In the genomic region with DNA sequence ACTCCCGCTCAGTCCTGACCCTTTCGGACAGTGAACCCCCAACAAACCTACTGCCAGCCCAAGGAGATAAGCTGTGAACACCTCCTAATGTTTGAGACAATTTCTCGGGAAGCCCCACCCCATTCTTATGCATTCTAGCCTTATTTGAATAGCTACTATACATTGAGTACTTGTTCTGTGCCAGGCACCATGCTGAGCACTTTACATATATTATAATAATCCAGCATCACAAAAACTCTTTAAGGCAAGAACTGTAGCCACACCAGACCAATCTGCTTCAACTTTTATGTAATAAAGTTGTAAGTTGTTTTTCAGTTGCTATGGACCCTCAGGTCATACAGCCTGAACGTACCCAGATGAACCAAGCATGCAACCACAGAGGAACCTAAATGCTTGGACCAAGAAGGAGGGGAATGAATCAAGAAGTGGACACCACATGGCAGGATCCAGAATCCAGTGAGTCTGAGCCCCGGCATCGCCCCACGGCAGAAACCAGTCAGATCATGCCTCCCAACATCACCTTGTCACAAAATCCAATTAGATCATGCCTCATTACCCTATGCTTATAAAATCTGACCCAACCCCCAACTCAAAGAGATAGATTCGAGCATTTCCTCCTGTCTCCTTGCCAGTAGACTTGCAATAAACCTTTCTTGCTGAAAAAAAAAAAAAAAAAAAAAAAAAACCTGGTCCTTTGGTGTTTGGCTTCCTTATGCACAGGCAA, we compare ENCODE assay signal across 3 cellular contexts.
TF ChIP-seq lines count a peak whose summit lies in the region.

No MANE protein-coding gene starts in this region.

TF ChIP-seq in IMR-90, 13 proteins besides CTCF, POLR2A, EP300 and RAD21:
- TF ChIP-seq BHLHE40 (IDR thresholded peaks at IDR 0.05; ENCODE audit: low read depth, low read length) = no peak
- no peak for TF ChIP-seq NFE2L2 (IDR thresholded peaks at IDR 0.05; ENCODE audit: low read depth, low read length)
- no peak for TF ChIP-seq RFX5 (IDR thresholded peaks at IDR 0.05; ENCODE audit: low read depth, low read length)
- TF ChIP-seq RCOR1 (IDR thresholded peaks at IDR 0.05; ENCODE audit: insufficient replicate concordance, low read length) = no peak
- no peak for TF ChIP-seq MAZ (IDR thresholded peaks at IDR 0.05; ENCODE audit: borderline replicate concordance, low read depth, low read length)
- TF ChIP-seq FOS (IDR thresholded peaks at IDR 0.05; ENCODE audit: low read depth, low read length) = no peak
- no peak for TF ChIP-seq CHD1 (IDR thresholded peaks at IDR 0.05; ENCODE audit: low read depth, low read length)
- TF ChIP-seq, protein P1, sequence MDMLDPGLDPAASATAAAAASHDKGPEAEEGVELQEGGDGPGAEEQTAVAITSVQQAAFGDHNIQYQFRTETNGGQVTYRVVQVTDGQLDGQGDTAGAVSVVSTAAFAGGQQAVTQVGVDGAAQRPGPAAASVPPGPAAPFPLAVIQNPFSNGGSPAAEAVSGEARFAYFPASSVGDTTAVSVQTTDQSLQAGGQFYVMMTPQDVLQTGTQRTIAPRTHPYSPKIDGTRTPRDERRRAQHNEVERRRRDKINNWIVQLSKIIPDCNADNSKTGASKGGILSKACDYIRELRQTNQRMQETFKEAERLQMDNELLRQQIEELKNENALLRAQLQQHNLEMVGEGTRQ (IDR thresholded peaks at IDR 0.05; ENCODE audit: low read depth, low read length) = no peak
- TF ChIP-seq MAFK (IDR thresholded peaks at IDR 0.05; ENCODE audit: low read depth, low read length) = no peak
- TF ChIP-seq MXI1 (IDR thresholded peaks at IDR 0.05; ENCODE audit: borderline replicate concordance, low read depth, low read length) = no peak
- no peak for TF ChIP-seq CEBPB (IDR thresholded peaks at IDR 0.05; ENCODE audit: low read depth, low read length)
- no peak for TF ChIP-seq ELK1 (IDR thresholded peaks at IDR 0.05; ENCODE audit: borderline replicate concordance, low read depth, low read length)

TF ChIP-seq in H1, 55 proteins besides CTCF, POLR2A, EP300 and RAD21:
- TF ChIP-seq POU5F1 (IDR thresholded peaks at IDR 0.05; ENCODE audit: low read depth, low read length) = peak; percentile 59; the same call in 1 of the 2 replicates
- no peak for TF ChIP-seq EZH2 (IDR thresholded peaks at IDR 0.05; ENCODE audit: low read depth, low read length, severe bottlenecking)

TF ChIP-seq in SK-N-SH, 30 proteins besides CTCF, POLR2A, EP300 and RAD21:
- TF ChIP-seq, protein P2, sequence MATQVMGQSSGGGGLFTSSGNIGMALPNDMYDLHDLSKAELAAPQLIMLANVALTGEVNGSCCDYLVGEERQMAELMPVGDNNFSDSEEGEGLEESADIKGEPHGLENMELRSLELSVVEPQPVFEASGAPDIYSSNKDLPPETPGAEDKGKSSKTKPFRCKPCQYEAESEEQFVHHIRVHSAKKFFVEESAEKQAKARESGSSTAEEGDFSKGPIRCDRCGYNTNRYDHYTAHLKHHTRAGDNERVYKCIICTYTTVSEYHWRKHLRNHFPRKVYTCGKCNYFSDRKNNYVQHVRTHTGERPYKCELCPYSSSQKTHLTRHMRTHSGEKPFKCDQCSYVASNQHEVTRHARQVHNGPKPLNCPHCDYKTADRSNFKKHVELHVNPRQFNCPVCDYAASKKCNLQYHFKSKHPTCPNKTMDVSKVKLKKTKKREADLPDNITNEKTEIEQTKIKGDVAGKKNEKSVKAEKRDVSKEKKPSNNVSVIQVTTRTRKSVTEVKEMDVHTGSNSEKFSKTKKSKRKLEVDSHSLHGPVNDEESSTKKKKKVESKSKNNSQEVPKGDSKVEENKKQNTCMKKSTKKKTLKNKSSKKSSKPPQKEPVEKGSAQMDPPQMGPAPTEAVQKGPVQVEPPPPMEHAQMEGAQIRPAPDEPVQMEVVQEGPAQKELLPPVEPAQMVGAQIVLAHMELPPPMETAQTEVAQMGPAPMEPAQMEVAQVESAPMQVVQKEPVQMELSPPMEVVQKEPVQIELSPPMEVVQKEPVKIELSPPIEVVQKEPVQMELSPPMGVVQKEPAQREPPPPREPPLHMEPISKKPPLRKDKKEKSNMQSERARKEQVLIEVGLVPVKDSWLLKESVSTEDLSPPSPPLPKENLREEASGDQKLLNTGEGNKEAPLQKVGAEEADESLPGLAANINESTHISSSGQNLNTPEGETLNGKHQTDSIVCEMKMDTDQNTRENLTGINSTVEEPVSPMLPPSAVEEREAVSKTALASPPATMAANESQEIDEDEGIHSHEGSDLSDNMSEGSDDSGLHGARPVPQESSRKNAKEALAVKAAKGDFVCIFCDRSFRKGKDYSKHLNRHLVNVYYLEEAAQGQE (IDR thresholded peaks at IDR 0.05; ENCODE audit: low read depth, low read length) = no peak
- TF ChIP-seq YY1 (IDR thresholded peaks at IDR 0.05; ENCODE audit: low read depth) (no peak), RFX5 (IDR thresholded peaks at IDR 0.05; ENCODE audit: low read length) (no peak), GABPA (IDR thresholded peaks at IDR 0.05; ENCODE audit: low read depth) (no peak), TCF12 (IDR thresholded peaks at IDR 0.05) (no peak), NRF1 (IDR thresholded peaks at IDR 0.05; ENCODE audit: low read depth, low read length) (no peak), POLR2AphosphoS5 (IDR thresholded peaks at IDR 0.05; ENCODE audit: low read depth, low read length) (no peak), FOXJ3 (CRISPR knock-in tag; IDR thresholded peaks at IDR 0.05) (no peak), MEF2A (IDR thresholded peaks at IDR 0.05; ENCODE audit: borderline replicate concordance, low read depth) (no peak), TAF1 (IDR thresholded peaks at IDR 0.05; ENCODE audit: borderline replicate concordance, low read depth, low read length) (no peak), FOXM1 (IDR thresholded peaks at IDR 0.05; ENCODE audit: low read depth) (no peak), TEAD4 (IDR thresholded peaks at IDR 0.05; ENCODE audit: borderline replicate concordance, insufficient read depth) (no peak)
- TF ChIP-seq, protein P3, sequence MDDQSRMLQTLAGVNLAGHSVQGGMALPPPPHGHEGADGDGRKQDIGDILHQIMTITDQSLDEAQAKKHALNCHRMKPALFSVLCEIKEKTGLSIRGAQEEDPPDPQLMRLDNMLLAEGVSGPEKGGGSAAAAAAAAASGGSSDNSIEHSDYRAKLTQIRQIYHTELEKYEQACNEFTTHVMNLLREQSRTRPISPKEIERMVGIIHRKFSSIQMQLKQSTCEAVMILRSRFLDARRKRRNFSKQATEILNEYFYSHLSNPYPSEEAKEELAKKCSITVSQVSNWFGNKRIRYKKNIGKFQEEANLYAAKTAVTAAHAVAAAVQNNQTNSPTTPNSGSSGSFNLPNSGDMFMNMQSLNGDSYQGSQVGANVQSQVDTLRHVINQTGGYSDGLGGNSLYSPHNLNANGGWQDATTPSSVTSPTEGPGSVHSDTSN (IDR thresholded peaks at IDR 0.05) = no peak
- TF ChIP-seq, protein P4, sequence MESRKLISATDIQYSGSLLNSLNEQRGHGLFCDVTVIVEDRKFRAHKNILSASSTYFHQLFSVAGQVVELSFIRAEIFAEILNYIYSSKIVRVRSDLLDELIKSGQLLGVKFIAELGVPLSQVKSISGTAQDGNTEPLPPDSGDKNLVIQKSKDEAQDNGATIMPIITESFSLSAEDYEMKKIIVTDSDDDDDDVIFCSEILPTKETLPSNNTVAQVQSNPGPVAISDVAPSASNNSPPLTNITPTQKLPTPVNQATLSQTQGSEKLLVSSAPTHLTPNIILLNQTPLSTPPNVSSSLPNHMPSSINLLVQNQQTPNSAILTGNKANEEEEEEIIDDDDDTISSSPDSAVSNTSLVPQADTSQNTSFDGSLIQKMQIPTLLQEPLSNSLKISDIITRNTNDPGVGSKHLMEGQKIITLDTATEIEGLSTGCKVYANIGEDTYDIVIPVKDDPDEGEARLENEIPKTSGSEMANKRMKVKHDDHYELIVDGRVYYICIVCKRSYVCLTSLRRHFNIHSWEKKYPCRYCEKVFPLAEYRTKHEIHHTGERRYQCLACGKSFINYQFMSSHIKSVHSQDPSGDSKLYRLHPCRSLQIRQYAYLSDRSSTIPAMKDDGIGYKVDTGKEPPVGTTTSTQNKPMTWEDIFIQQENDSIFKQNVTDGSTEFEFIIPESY (IDR thresholded peaks at IDR 0.05; ENCODE audit: borderline replicate concordance, low read depth) = no peak
- TF ChIP-seq, protein P5, sequence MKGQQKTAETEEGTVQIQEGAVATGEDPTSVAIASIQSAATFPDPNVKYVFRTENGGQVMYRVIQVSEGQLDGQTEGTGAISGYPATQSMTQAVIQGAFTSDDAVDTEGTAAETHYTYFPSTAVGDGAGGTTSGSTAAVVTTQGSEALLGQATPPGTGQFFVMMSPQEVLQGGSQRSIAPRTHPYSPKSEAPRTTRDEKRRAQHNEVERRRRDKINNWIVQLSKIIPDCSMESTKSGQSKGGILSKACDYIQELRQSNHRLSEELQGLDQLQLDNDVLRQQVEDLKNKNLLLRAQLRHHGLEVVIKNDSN (IDR thresholded peaks at IDR 0.05; ENCODE audit: borderline replicate concordance, low read depth) = no peak
